ENCODE assay signal across 19 cellular contexts in the genomic region with DNA sequence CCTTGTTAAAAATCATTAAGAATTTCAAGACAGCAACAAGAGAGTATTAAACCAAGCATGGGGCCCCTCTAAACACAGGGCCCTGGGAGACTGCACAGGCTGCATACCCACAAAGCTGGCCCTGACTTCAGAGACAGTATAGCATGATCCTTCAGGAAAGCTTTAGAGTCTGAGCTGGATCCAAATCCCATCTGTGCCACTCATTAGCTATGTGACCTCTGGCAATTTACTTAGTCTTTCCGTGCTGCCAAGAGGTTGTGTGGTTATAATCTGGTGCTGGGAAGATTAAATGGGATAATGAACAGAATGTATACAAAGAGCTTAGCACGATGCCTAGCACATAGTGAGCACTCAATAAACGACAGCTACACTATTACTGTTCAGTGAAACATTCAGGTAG. TPM values are rescaled to one million over a fixed set of nuclear protein-coding genes. Genes with fewer than 3 reads are reported as not detected.
DNase-seq lines count a peak whose midpoint lies in the region; ATAC-seq and FAIRE-seq lines count a peak whose summit lies in the region.
"Had no signal": no experiment of that assay in that cellular context is flagged by ENCODE, and none has a peak within 500 bp of the region (broad histone marks: within the 10 kb centered on the region; RNA-seq: fewer than 3 reads in every experiment).

No MANE protein-coding gene starts in this region.

- WGBS in small intestine, 3 donors, result 65 to 79% (median 78%) methylated on average over 3 of the region's 3 CpGs

- H3K4me3 ChIP-seq in endocrine pancreas (ENCODE audit: control insufficient read depth, insufficient read depth, low read length), result peak overlapping the region; percentile 77
- H3K4me3 ChIP-seq in small intestine (ENCODE audit: low read depth in 1 of 2, low read length in 2 of 2), result no peak overlapping the region
- H3K4me3 ChIP-seq: SJSA1 had no signal

- H3K9me3 ChIP-seq in endocrine pancreas (ENCODE audit: control insufficient read depth, low read length), result no peaks in the 10 kb centered on the region
- no peaks in the 10 kb centered on the region for H3K9me3 ChIP-seq in small intestine (ENCODE audit: control insufficient read depth, low read depth)

- H3K4me1 ChIP-seq in endocrine pancreas (ENCODE audit: control insufficient read depth, insufficient read depth, low read length) (peaks cover 40% of the 10 kb centered on the region), small intestine (ENCODE audit: control insufficient read depth in 2 of 2, insufficient read depth in 1 of 2, low read depth in 1 of 2, low read length in 1 of 2) (peaks cover 0 to 7% of the 10 kb centered on the region in 2 donors)

- no peaks in the 10 kb centered on the region for H3K36me3 ChIP-seq in endocrine pancreas (ENCODE audit: control insufficient read depth, insufficient read depth, low read length)
- no peaks in the 10 kb centered on the region for H3K36me3 ChIP-seq in small intestine (ENCODE audit: control insufficient read depth in 2 of 2, insufficient read depth in 2 of 2, low read length in 2 of 2)

- FAIRE-seq in small intestine (lab: Jason Lieb, UNC), result no peak
- FAIRE-seq: H54, HepG2 had no signal

- H3K27me3 ChIP-seq in endocrine pancreas (ENCODE audit: control insufficient read depth, insufficient read depth, low read length) (no peaks in the 10 kb centered on the region), small intestine (ENCODE audit: control insufficient read depth in 2 of 2, insufficient read depth in 2 of 2, low read length in 2 of 2) (peaks cover 0 to 2% of the 10 kb centered on the region in 2 donors)
- H3K27me3 ChIP-seq: SJSA1 had no signal

- no peak for ATAC-seq in HG03280 (IDR thresholded peaks at IDR 0.05; ENCODE audit: unreplicated experiment)
- ATAC-seq: HepG2 had no signal

- no peak overlapping the region for H3K27ac ChIP-seq in small intestine (ENCODE audit: low read depth in 1 of 2, low read length in 1 of 2)
- H3K27ac ChIP-seq: KMS-11, SJSA1 had no signal

- no peak overlapping the region for H3K9ac ChIP-seq in endocrine pancreas (ENCODE audit: control insufficient read depth, insufficient read depth, low read length)
- H3K9ac ChIP-seq: KMS-11 had no signal

- DNase-seq in D341Med (ENCODE audit: low spot score), result peak; percentile 62
- peak; percentile 39 for DNase-seq in DMS 273 (lab: John Stamatoyannopoulos, UW; ENCODE audit: unreplicated experiment)
- peak; percentile 79 for DNase-seq in NCI-H69 (lab: John Stamatoyannopoulos, UW)
- no peak for DNase-seq in small intestine
- DNase-seq in NCI-H1436 (lab: John Stamatoyannopoulos, UW), result no peak
- DNase-seq in NCI-H1092 (lab: John Stamatoyannopoulos, UW), result no peak
- DNase-seq: CD4-positive, alpha-beta T cell; MM.1S; NCI-H2029 treated with DMSO at 0.1 percent for 48 hours; NCI-H345; NCI-H748 treated with DMSO at 0.1 percent for 48 hours; RPMI8226; SW 1271 had no signal

RNA-seq across cellular contexts. Expression of a gene that starts 4.0 kb away (rescaled TPM):
- 100 to 1,000 TPM in 1 of 3 donors, 10 to 100 TPM in 2; 41.2 to 110 (median 50.0) TPM for polyA plus RNA-seq in small intestine

RNA-seq across cellular contexts. Expression of a gene that starts 45.5 kb away (rescaled TPM):
- 1 to 10 TPM; 1.6 to 3.1 (median 2.0) TPM for polyA plus RNA-seq in small intestine

Comparison
In these comparisons a context has a peak if more than half of its experiments do, and no peak if none do; other contexts are left out.
1. DNase-seq: peak in D341Med (single experiment), DMS 273 (single experiment) and NCI-H69 (single experiment); none in small intestine (single experiment), NCI-H1436 (single experiment) and NCI-H1092 (single experiment).